ENCODE assay signal across 8 cellular contexts in genomic region chr20:35601990-35602389, GRCh38. TPM values are rescaled to one million over a fixed set of nuclear protein-coding genes. Genes with fewer than 3 reads are reported as not detected.
DNase-seq lines count a peak whose midpoint lies in the region; ATAC-seq and TF ChIP-seq lines count a peak whose summit lies in the region.

No MANE protein-coding gene starts in this region.

- H3K4me1 ChIP-seq in SJSA1 (replicated peaks) = peaks cover 15% of the 10 kb centered on the region
- H3K4me1 ChIP-seq in gastroesophageal sphincter = peaks cover 0 to 21% (median 12%) of the 10 kb centered on the region in 3 donors
- H3K4me1 ChIP-seq in psoas muscle = peaks cover 11% of the 10 kb centered on the region

- H3K27ac ChIP-seq in CD4-positive, alpha-beta T cell (ENCODE audit: low read depth, low read length) = no peak overlapping the region
- H3K27ac ChIP-seq in SJSA1 (no peak overlapping the region), gastroesophageal sphincter (peak overlapping the region in 1 of 4 donors; percentile 66), psoas muscle (no peak overlapping the region)

- no CpG with 5 or more reads among the region's 30 CpGs for WGBS in gastroesophageal sphincter (ENCODE audit: low coverage in 1 of 2), 2 donors
- 23 to 42% (median 27%) methylated on average over 24 to 30 of the region's 30 CpGs for WGBS in psoas muscle, 3 donors

- peaks cover 9% of the 10 kb centered on the region for H3K27me3 ChIP-seq in CD4-positive, alpha-beta T cell (ENCODE audit: control insufficient read depth, insufficient read depth, low read length)
- peaks cover 36% of the 10 kb centered on the region for H3K27me3 ChIP-seq in SJSA1 (replicated peaks)
- peaks cover 37% of the 10 kb centered on the region for H3K27me3 ChIP-seq in gastroesophageal sphincter
- H3K27me3 ChIP-seq in psoas muscle (ENCODE audit: insufficient read depth in 3 of 3, low read length in 2 of 3) = peaks cover 0 to 11% (median 1%) of the 10 kb centered on the region in 3 donors

- H3K27me3 Mint-ChIP-seq in CD4-positive, alpha-beta T cell = peaks cover 18% of the 10 kb centered on the region
- H3K27me3 Mint-ChIP-seq in progenitor cell of endocrine pancreas = peaks cover 80% of the 10 kb centered on the region

- CTCF ChIA-PET in CD4-positive, alpha-beta T cell (lab: Charles Lee) = interaction anchor here (0.9 to 4.0 kb wide), 5 partner anchors 13 to 154 kb away, joined by 3 to 27 read pairs (median 4); no protein-coding TSS in a partner anchor

- no peaks in the 10 kb centered on the region for H3K9me3 ChIP-seq in CD4-positive, alpha-beta T cell (ENCODE audit: control insufficient read depth, low read length)
- H3K9me3 ChIP-seq in SJSA1 (replicated peaks) (peaks cover 5% of the 10 kb centered on the region; the same call in 1 of the 2 replicates), gastroesophageal sphincter (no peaks in the 10 kb centered on the region), psoas muscle (no peaks in the 10 kb centered on the region)

- no peak for TF ChIP-seq CTCF in CD4-positive, alpha-beta T cell (IDR thresholded peaks at IDR 0.05)
- TF ChIP-seq CTCF in gastroesophageal sphincter (IDR thresholded peaks at IDR 0.05) (no peak), psoas muscle (IDR thresholded peaks at IDR 0.05) (no peak), progenitor cell of endocrine pancreas (IDR thresholded peaks at IDR 0.05; ENCODE audit: unreplicated experiment) (no peak)

- H3K36me3 Mint-ChIP-seq in CD4-positive, alpha-beta T cell (ENCODE audit: low read depth) = no peaks in the 10 kb centered on the region
- no peaks in the 10 kb centered on the region for H3K36me3 Mint-ChIP-seq in progenitor cell of endocrine pancreas (ENCODE audit: insufficient read depth)

- H3K4me3 ChIP-seq in SJSA1 = peak overlapping the region; percentile 13; the same call in 1 of the 2 replicates
- peak overlapping the region; percentile 18 to 58 for H3K4me3 ChIP-seq in gastroesophageal sphincter
- H3K4me3 ChIP-seq in psoas muscle = peak overlapping the region; percentile 67

- TF ChIP-seq POLR2A in gastroesophageal sphincter (IDR thresholded peaks at IDR 0.05) = no peak

- H3K36me3 ChIP-seq in SJSA1 (no peaks in the 10 kb centered on the region), gastroesophageal sphincter (no peaks in the 10 kb centered on the region), psoas muscle (ENCODE audit: insufficient read depth in 1 of 2, low read depth in 1 of 2) (no peaks in the 10 kb centered on the region)

- peaks cover 14% of the 10 kb centered on the region for H3K4me1 Mint-ChIP-seq in CD4-positive, alpha-beta T cell (ENCODE audit: low read depth)
- H3K4me1 Mint-ChIP-seq in progenitor cell of endocrine pancreas (ENCODE audit: low read depth) = peaks cover 1% of the 10 kb centered on the region

- DNase-seq in CD4-positive, alpha-beta T cell = no peak
- no peak for DNase-seq in SJSA1 (ENCODE audit: low read depth in 1 of 2, low spot score in 2 of 2)
- DNase-seq in psoas muscle = peak in 1 of 2 donors; percentile 51
- DNase-seq in stimulated activated CD4-positive, alpha-beta T cell treated with anti-CD3 and anti-CD28 coated beads, Interleukin-12 subunit alpha, Interleukin-12 subunit beta, amount 100 ng/mL, for 4 hours = no peak
- no peak for DNase-seq in NCI-H146 (lab: John Stamatoyannopoulos, UW)
- no peak for DNase-seq in ecto neural progenitor cell (ENCODE audit: low spot score)
- no peak for DNase-seq in progenitor cell of endocrine pancreas (ENCODE audit: low spot score, unreplicated experiment)

- TF ChIP-seq EP300 in gastroesophageal sphincter (IDR thresholded peaks at IDR 0.05) = no peak

- POLR2A ChIA-PET in CD4-positive, alpha-beta T cell (lab: Charles Lee) = interaction anchor here (0.6 to 2.0 kb wide), 9 partner anchors 16 to 352 kb away, joined by 3 to 36 read pairs (median 4); partner anchors contain the start of genes CPNE1, NFS1, PHF20 and RBM12

- no peak overlapping the region for H3K27ac Mint-ChIP-seq in CD4-positive, alpha-beta T cell
- H3K27ac Mint-ChIP-seq in progenitor cell of endocrine pancreas = no peak overlapping the region

- intact Hi-C loops in CD4-positive, alpha-beta T cell (cut with DNase I, micrococcal nuclease) = loop anchor here (2.0 to 10.0 kb wide), 6 partner anchors 15 to 283 kb away; partner anchors contain the start of genes CPNE1 (in 2 of the 2), RBM12 (in 2 of the 2), NFS1 (in 1 of the 2) and ROMO1 (in 1 of the 2)
- intact Hi-C loops in psoas muscle (cut with DNase I) = loop anchor here (5.0 to 10.0 kb wide), 2 partner anchors 93 to 285 kb away; partner anchors contain the start of genes NFS1 (in 1 of the 2) and ROMO1 (in 1 of the 2)

- H3K9me3 Mint-ChIP-seq in CD4-positive, alpha-beta T cell = no peaks in the 10 kb centered on the region
- H3K9me3 Mint-ChIP-seq in progenitor cell of endocrine pancreas (ENCODE audit: low read depth) = no peaks in the 10 kb centered on the region

- ATAC-seq in CD4-positive, alpha-beta T cell (ENCODE audit: poor library complexity) = no peak
- ATAC-seq in gastroesophageal sphincter = no peak
- no peak for ATAC-seq in psoas muscle

- peak overlapping the region; percentile 63 for H3K4me3 Mint-ChIP-seq in CD4-positive, alpha-beta T cell
- H3K4me3 Mint-ChIP-seq in progenitor cell of endocrine pancreas (ENCODE audit: low read depth) = no peak overlapping the region

RNA-seq across cellular contexts. Expression of gene SPAG4, which starts 13.6 kb away (rescaled TPM):
- 10 to 100 TPM; 15.5 to 17.1 TPM for total RNA-seq in CD4-positive, alpha-beta T cell
- total RNA-seq in SJSA1 (2014; rRNA removed; shearing (Covaris generic)) = 0.87 TPM in 1 of 2 replicates, not detected in the other
- total RNA-seq in gastroesophageal sphincter = 1 to 10 TPM in 3 of 4 donors, under 1 TPM in 1; 0.85 to 3.5 (median 2.9) TPM
- 1 to 10 TPM; 1.1 to 2.1 (median 1.4) TPM for total RNA-seq in psoas muscle
- 1 to 10 TPM in 1 of 3 donors, under 1 TPM in 2; 0.49 to 1.1 (median 0.61) TPM for polyA plus RNA-seq in psoas muscle
- 1.1 and 2.5 TPM in 2 replicates for total RNA-seq in progenitor cell of endocrine pancreas

Comparison
In these comparisons a context has a peak if more than half of its experiments do, and no peak if none do; other contexts are left out.
1. H3K4me3 ChIP-seq: peak in every context shown above with its lines; median percentile 67 in psoas muscle; 38 in gastroesophageal sphincter; 13 in SJSA1.